Comparison of ENCODE assay signal across 8 cellular contexts in the genomic region with DNA sequence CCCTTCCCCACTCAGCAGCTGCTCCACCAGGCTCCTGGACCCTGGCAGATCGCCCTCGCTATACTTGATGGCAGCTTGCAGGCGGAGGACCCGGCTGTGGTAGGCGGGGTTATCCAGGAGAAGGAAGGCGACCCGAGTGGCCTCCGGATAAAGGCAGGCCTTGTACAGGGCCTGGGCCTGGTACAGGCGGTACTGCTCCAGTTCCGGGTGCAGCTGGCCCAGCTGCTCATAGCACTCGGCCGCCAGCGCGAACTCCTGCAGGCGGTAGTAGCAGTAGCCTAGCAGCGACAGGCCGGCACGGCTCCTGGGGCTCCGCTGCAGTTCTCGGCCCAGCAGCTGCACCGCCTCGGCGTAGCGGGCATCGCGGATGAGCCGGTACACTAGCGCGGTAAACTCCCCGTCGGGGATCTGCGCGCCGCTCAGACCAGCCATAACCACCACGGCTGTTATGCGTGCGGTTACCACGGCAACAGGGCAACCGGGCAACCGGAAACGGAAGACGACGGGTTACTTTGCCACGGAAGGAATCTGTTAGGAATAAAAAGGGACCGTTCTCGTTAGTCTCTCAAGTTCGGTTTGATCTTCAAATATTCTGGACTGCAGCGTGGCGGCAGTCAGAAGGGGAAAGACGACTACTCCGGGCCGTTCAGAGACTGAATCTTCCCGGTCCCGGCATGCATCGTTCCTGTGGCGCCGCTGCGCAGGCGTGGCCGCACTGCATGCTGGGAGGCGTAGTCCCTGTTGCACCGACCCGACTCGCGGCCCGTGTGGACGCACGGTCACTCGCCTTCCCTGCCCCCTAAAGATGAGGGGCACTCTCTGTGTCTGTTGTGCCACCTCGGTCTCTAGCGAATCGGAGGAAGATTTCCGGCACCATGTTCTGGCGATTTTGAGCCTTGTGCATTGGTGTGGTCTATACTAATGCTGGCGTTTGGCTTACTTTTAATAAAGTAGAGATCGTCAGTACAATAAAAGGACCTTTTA.
DNase-seq lines count a peak whose midpoint lies in the region; ATAC-seq and TF ChIP-seq lines count a peak whose summit lies in the region.

No MANE protein-coding gene starts in this region.

- peaks cover 2% of the 10 kb centered on the region for H3K9me3 Mint-ChIP-seq in activated naive CD8-positive, alpha-beta T cell treated with anti-CD3 and anti-CD28 coated beads for 36 hours

- H3K4me3 Mint-ChIP-seq in activated naive CD8-positive, alpha-beta T cell treated with anti-CD3 and anti-CD28 coated beads for 36 hours = peak overlapping the region; percentile 89

- ATAC-seq in HG02571 (IDR thresholded peaks at IDR 0.05; ENCODE audit: unreplicated experiment) (peak; percentile 98), SK-N-SH treated with all-trans-retinoic acid at 6 μM for 48 hours (peak; percentile 98), thoracic aorta (ENCODE audit: insufficient number of reproducible peaks, low FRiP score, low read depth) (peak; percentile 94)

- H3K9me3 ChIP-seq in osteoblast (ENCODE audit: low read depth, low read length) (no peaks in the 10 kb centered on the region), thoracic aorta (no peaks in the 10 kb centered on the region)

- H3K4me1 ChIP-seq in osteoblast (ENCODE audit: insufficient read depth, low read length) (peaks cover 7% of the 10 kb centered on the region), thoracic aorta (ENCODE audit: control insufficient read depth in 1 of 2, low read depth in 2 of 2) (peaks cover 3 to 5% of the 10 kb centered on the region in 2 donors)

- H3K27ac Mint-ChIP-seq in activated naive CD8-positive, alpha-beta T cell treated with anti-CD3 and anti-CD28 coated beads for 36 hours = peak overlapping the region; percentile 98

- no peaks in the 10 kb centered on the region for H3K4me1 Mint-ChIP-seq in activated naive CD8-positive, alpha-beta T cell treated with anti-CD3 and anti-CD28 coated beads for 36 hours

- H3K27ac ChIP-seq in osteoblast (ENCODE audit: low read depth, low read length) (peak overlapping the region; percentile 97), thoracic aorta (peak overlapping the region; percentile 90 to 92)

- H3K4me3 ChIP-seq in GM08714 (ENCODE audit: low read length) (peak overlapping the region; percentile 71), NB4 (ENCODE audit: low read depth, low read length) (peak overlapping the region; percentile 91), osteoblast (ENCODE audit: insufficient read depth, low read length) (peak overlapping the region; percentile 78), thoracic aorta (peak overlapping the region; percentile 81)

- H3K27me3 Mint-ChIP-seq in activated naive CD8-positive, alpha-beta T cell treated with anti-CD3 and anti-CD28 coated beads for 36 hours = peaks cover 3% of the 10 kb centered on the region

- H3K4me2 ChIP-seq in osteoblast (ENCODE audit: insufficient read depth, low read length) = peak overlapping the region; percentile 80

- H4K20me1 ChIP-seq in osteoblast (ENCODE audit: insufficient read depth, low read length) = no peaks in the 10 kb centered on the region

- H3K27me3 ChIP-seq in osteoblast (ENCODE audit: insufficient read depth, low read length) (no peaks in the 10 kb centered on the region), thoracic aorta (replicated peaks; ENCODE audit: insufficient read depth) (no peaks in the 10 kb centered on the region)

- intact Hi-C loops in head of caudate nucleus (cut with DNase I) = loop anchor here (2.0 kb wide), 1 partner anchor 66 kb away; a partner anchor contains a TSS

- H3K36me3 ChIP-seq in osteoblast (ENCODE audit: insufficient read depth, low read length) (no peaks in the 10 kb centered on the region), thoracic aorta (no peaks in the 10 kb centered on the region)

- peaks cover 3% of the 10 kb centered on the region for H3K36me3 Mint-ChIP-seq in activated naive CD8-positive, alpha-beta T cell treated with anti-CD3 and anti-CD28 coated beads for 36 hours

- H2AFZ ChIP-seq in osteoblast (ENCODE audit: low read length) = peak overlapping the region; percentile 89

- DNase-seq in NB4 (ENCODE audit: low read depth) (peak; percentile 90), head of caudate nucleus (peak; percentile 89 to 98 (median 95)), osteoblast (ENCODE audit: insufficient read length, low spot score, missing footprints) (peak; percentile 93), thoracic aorta (ENCODE audit: low spot score) (peak; percentile 73)
- peak; percentile 89 for DNase-seq in activated naive CD8-positive, alpha-beta T cell treated with anti-CD3 and anti-CD28 coated beads for 36 hours

- no peak for TF ChIP-seq CTCF in NB4 (IDR thresholded peaks at IDR 0.05; ENCODE audit: low read depth, low read length)
- no peak for TF ChIP-seq CTCF in osteoblast (IDR thresholded peaks at IDR 0.05; ENCODE audit: extremely low read depth, low read depth, low read length)
- no peak for TF ChIP-seq CTCF in thoracic aorta (IDR thresholded peaks at IDR 0.05)

- no peak for TF ChIP-seq POLR2A in NB4 (IDR thresholded peaks at IDR 0.05; ENCODE audit: extremely low read depth, insufficient read length)

- H3K79me2 ChIP-seq in osteoblast (ENCODE audit: insufficient read depth, low read length) = no peaks in the 10 kb centered on the region

TF ChIP-seq in SK-N-SH treated with all-trans-retinoic acid at 6 μM for 48 hours, 23 proteins besides CTCF, POLR2A, EP300 and RAD21:
- TF ChIP-seq, protein P1, sequence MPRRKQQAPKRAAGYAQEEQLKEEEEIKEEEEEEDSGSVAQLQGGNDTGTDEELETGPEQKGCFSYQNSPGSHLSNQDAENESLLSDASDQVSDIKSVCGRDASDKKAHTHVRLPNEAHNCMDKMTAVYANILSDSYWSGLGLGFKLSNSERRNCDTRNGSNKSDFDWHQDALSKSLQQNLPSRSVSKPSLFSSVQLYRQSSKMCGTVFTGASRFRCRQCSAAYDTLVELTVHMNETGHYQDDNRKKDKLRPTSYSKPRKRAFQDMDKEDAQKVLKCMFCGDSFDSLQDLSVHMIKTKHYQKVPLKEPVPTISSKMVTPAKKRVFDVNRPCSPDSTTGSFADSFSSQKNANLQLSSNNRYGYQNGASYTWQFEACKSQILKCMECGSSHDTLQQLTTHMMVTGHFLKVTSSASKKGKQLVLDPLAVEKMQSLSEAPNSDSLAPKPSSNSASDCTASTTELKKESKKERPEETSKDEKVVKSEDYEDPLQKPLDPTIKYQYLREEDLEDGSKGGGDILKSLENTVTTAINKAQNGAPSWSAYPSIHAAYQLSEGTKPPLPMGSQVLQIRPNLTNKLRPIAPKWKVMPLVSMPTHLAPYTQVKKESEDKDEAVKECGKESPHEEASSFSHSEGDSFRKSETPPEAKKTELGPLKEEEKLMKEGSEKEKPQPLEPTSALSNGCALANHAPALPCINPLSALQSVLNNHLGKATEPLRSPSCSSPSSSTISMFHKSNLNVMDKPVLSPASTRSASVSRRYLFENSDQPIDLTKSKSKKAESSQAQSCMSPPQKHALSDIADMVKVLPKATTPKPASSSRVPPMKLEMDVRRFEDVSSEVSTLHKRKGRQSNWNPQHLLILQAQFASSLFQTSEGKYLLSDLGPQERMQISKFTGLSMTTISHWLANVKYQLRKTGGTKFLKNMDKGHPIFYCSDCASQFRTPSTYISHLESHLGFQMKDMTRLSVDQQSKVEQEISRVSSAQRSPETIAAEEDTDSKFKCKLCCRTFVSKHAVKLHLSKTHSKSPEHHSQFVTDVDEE (CRISPR knock-in tag; IDR thresholded peaks at IDR 0.05) = 0 out of 2 replicates have a peak, but pooled peaks have one; percentile 27
- TF ChIP-seq ZFP3 (CRISPR knock-in tag; IDR thresholded peaks at IDR 0.05) = no peak
- no peak for TF ChIP-seq BACH2 (CRISPR knock-in tag; IDR thresholded peaks at IDR 0.05; ENCODE audit: borderline replicate concordance)
- TF ChIP-seq SNAI2 (CRISPR knock-in tag; IDR thresholded peaks at IDR 0.05) = peak; percentile 20; the same call in 1 of the 2 replicates
- TF ChIP-seq, protein P2, sequence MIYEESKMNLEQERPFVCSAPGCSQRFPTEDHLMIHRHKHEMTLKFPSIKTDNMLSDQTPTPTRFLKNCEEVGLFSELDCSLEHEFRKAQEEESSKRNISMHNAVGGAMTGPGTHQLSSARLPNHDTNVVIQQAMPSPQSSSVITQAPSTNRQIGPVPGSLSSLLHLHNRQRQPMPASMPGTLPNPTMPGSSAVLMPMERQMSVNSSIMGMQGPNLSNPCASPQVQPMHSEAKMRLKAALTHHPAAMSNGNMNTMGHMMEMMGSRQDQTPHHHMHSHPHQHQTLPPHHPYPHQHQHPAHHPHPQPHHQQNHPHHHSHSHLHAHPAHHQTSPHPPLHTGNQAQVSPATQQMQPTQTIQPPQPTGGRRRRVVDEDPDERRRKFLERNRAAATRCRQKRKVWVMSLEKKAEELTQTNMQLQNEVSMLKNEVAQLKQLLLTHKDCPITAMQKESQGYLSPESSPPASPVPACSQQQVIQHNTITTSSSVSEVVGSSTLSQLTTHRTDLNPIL (CRISPR knock-in tag; IDR thresholded peaks at IDR 0.05; ENCODE audit: low read depth) = no peak
- TF ChIP-seq TCF4 (CRISPR knock-in tag; IDR thresholded peaks at IDR 0.05; ENCODE audit: borderline replicate concordance) = no peak
- TF ChIP-seq ZC3H10 (CRISPR knock-in tag; IDR thresholded peaks at IDR 0.05) = no peak

Comparison
In these comparisons a context has a peak if more than half of its experiments do, and no peak if none do; other contexts are left out.
1. Peak in every context shown above with its lines: DNase-seq, ATAC-seq, H3K4me3 ChIP-seq and H3K27ac ChIP-seq.